In the genomic region with DNA sequence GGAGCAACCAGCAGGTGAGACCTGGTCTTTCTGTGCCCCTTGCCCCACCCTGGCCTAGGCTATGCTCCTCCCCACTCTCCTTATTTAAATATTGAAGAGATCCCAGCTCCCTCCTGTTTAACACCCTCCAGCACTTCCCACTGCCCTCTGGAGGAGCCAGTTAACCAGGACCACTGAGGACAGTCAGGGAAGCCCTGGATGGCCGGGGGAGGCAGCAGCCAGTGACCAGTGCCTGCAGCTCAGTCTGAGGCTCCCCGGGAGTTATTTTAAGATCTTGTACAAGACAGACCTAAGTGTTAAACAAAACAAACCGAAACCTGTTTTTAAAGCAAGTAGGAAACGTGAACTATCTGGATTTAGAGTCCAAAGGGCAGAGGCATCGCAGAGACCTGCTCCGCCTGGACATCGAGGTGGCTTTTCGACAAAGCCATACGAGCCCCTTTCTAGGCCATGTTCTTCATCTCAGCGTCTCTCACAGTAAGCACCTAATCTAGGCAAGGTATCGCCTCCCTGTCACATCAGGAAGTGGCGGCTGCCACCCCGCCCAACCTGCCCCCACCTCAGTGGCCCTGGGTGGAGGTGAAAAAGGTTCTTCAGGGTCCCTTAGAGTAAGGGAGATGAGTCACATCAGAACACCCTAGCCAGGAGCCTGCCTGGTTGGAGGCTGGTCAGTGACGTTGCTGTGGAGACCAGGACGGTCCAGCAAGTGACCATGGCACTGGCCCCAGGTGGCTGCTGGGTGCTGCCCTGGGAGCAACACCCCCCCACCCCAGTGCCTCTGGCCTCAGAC, we compare ENCODE assay signal across 13 cellular contexts. TPM values are rescaled to one million over a fixed set of nuclear protein-coding genes. Genes with fewer than 3 reads are reported as not detected.
A peak's percentile ranks its signal among the peaks of the same experiment; 100 is the strongest.
DNase-seq lines count a peak whose midpoint lies in the region; ATAC-seq and TF ChIP-seq lines count a peak whose summit lies in the region.
"Had no signal": no experiment of that assay in that cellular context is flagged by ENCODE, and none has a peak within 500 bp of the region (broad histone marks: within the 10 kb centered on the region; RNA-seq: fewer than 3 reads in every experiment).

No MANE protein-coding gene starts in this region.

- no peaks in the 10 kb centered on the region for H3K36me3 ChIP-seq in liver (ENCODE audit: control insufficient read depth in 4 of 4, insufficient read depth in 3 of 4, low read depth in 1 of 4, low read length in 3 of 4)
- no peaks in the 10 kb centered on the region for H3K36me3 ChIP-seq in transverse colon
- H3K36me3 ChIP-seq in brain microvascular endothelial cell (replicated peaks), result no peaks in the 10 kb centered on the region

- H3K4me3 Mint-ChIP-seq in activated naive CD8-positive, alpha-beta T cell treated with anti-CD3 and anti-CD28 coated beads, Interleukin-2, amount 10 ng/mL, durations not matched to agents 7 days and 5 days, result no peak overlapping the region
- H3K4me3 Mint-ChIP-seq in activated naive CD8-positive, alpha-beta T cell treated with anti-CD3 and anti-CD28 coated beads, Interleukin-2, amount 50 U/mL, for 24 hours, result no peak overlapping the region

- H3K4me1 ChIP-seq in liver (ENCODE audit: control insufficient read depth in 4 of 4, insufficient read depth in 4 of 4, low read length in 3 of 4) (peaks cover 16 to 61% (median 45%) of the 10 kb centered on the region in 4 donors), transverse colon (peaks cover 3 to 36% (median 26%) of the 10 kb centered on the region in 4 donors)

- no peak for DNase-seq in activated naive CD8-positive, alpha-beta T cell treated with anti-CD3 and anti-CD28 coated beads, Interleukin-2, amount 10 ng/mL, durations not matched to agents 7 days and 5 days
- DNase-seq in activated naive CD8-positive, alpha-beta T cell treated with anti-CD3 and anti-CD28 coated beads, Interleukin-2, amount 50 U/mL, for 24 hours, result no peak
- peak; percentile 12 for DNase-seq in activated CD8-positive, alpha-beta memory T cell treated with anti-CD3 and anti-CD28 coated beads, Interleukin-2, amount 50 U/mL, for 1 hour (ENCODE audit: extremely low read depth)
- DNase-seq in transverse colon (no peak), NCI-H146 (lab: John Stamatoyannopoulos, UW) (no peak), brain microvascular endothelial cell (no peak)
- DNase-seq: DMS79 treated with DMSO at 0.1 percent for 48 hours, KBM-7, NCI-H1417 treated with DMSO at 0.1 percent for 48 hours, NCI-H524 treated with DMSO at 0.1 percent for 48 hours, T-helper 9 cell had no signal

- peaks cover 17% of the 10 kb centered on the region for H3K4me1 Mint-ChIP-seq in activated naive CD8-positive, alpha-beta T cell treated with anti-CD3 and anti-CD28 coated beads, Interleukin-2, amount 10 ng/mL, durations not matched to agents 7 days and 5 days
- peaks cover 34% of the 10 kb centered on the region for H3K4me1 Mint-ChIP-seq in activated naive CD8-positive, alpha-beta T cell treated with anti-CD3 and anti-CD28 coated beads, Interleukin-2, amount 50 U/mL, for 24 hours

- H3K36me3 Mint-ChIP-seq in activated naive CD8-positive, alpha-beta T cell treated with anti-CD3 and anti-CD28 coated beads, Interleukin-2, amount 10 ng/mL, durations not matched to agents 7 days and 5 days, result peaks cover 3% of the 10 kb centered on the region
- peaks cover under 1% of the 10 kb centered on the region for H3K36me3 Mint-ChIP-seq in activated naive CD8-positive, alpha-beta T cell treated with anti-CD3 and anti-CD28 coated beads, Interleukin-2, amount 50 U/mL, for 24 hours (ENCODE audit: low read depth)

- no peak for TF ChIP-seq EP300 in transverse colon (IDR thresholded peaks at IDR 0.05; ENCODE audit: low read depth)

- no peak for TF ChIP-seq RAD21 in liver (IDR thresholded peaks at IDR 0.05)

- no peaks in the 10 kb centered on the region for H3K9me3 ChIP-seq in liver (ENCODE audit: control insufficient read depth in 4 of 4, low read length in 3 of 4)
- H3K9me3 ChIP-seq in transverse colon, result no peaks in the 10 kb centered on the region

- WGBS in liver, result 42% methylated on average over 15 of the region's 15 CpGs
- 56 to 70% methylated on average over 8 to 15 of the region's 15 CpGs for WGBS in transverse colon (ENCODE audit: low coverage in 1 of 2), 2 donors

- H3K4me3 ChIP-seq in liver (ENCODE audit: low read depth in 1 of 3, low read length in 3 of 3), result no peak overlapping the region
- no peak overlapping the region for H3K4me3 ChIP-seq in transverse colon
- no peak overlapping the region for H3K4me3 ChIP-seq in brain microvascular endothelial cell (ENCODE audit: low read depth, low read length)

- in situ Hi-C loops in transverse colon (cut with MboI; ENCODE audit: low pct_ligation_motif_present in 1 of 4, low pct_unique_long_range_greater_than_20kb in 1 of 4, low sequenced_read_pairs in 3 of 4), result no loop called here
- in situ Hi-C loops in brain microvascular endothelial cell (cut with HindIII; ENCODE audit: low pct_ligation_motif_present, low sequenced_read_pairs), result no loop called here

- TF ChIP-seq CTCF in liver (IDR thresholded peaks at IDR 0.05; ENCODE audit: low read depth, low read length, missing input control) (no peak), transverse colon (IDR thresholded peaks at IDR 0.05) (no peak), brain microvascular endothelial cell (IDR thresholded peaks at IDR 0.05; ENCODE audit: low read depth, low read length, missing control alignments) (no peak)

- peaks cover 18% of the 10 kb centered on the region for H3K27me3 Mint-ChIP-seq in activated naive CD8-positive, alpha-beta T cell treated with anti-CD3 and anti-CD28 coated beads, Interleukin-2, amount 10 ng/mL, durations not matched to agents 7 days and 5 days
- peaks cover 9% of the 10 kb centered on the region for H3K27me3 Mint-ChIP-seq in activated naive CD8-positive, alpha-beta T cell treated with anti-CD3 and anti-CD28 coated beads, Interleukin-2, amount 50 U/mL, for 24 hours

- ATAC-seq in activated naive CD8-positive, alpha-beta T cell treated with anti-CD3 and anti-CD28 coated beads, Interleukin-2, amount 10 ng/mL, durations not matched to agents 7 days and 5 days (ENCODE audit: low read depth), result peak; percentile 20
- no peak for ATAC-seq in activated naive CD8-positive, alpha-beta T cell treated with anti-CD3 and anti-CD28 coated beads, Interleukin-2, amount 50 U/mL, for 24 hours
- ATAC-seq in GM19463 (IDR thresholded peaks at IDR 0.05; ENCODE audit: unreplicated experiment), result no peak

- intact Hi-C loops in transverse colon (cut with DNase I; ENCODE audit: low total_unique reads), result no loop called here

- POLR2A ChIA-PET in activated naive CD8-positive, alpha-beta T cell treated with anti-CD3 and anti-CD28 coated beads, Interleukin-2, amount 10 ng/mL, durations not matched to agents 7 days and 5 days (lab: Charles Lee), result no interaction called here

- H3K27ac Mint-ChIP-seq in activated naive CD8-positive, alpha-beta T cell treated with anti-CD3 and anti-CD28 coated beads, Interleukin-2, amount 10 ng/mL, durations not matched to agents 7 days and 5 days, result no peak overlapping the region
- no peak overlapping the region for H3K27ac Mint-ChIP-seq in activated naive CD8-positive, alpha-beta T cell treated with anti-CD3 and anti-CD28 coated beads, Interleukin-2, amount 50 U/mL, for 24 hours

- peak overlapping the region; percentile 69 to 86 for H3K27ac ChIP-seq in liver (ENCODE audit: low read depth in 1 of 2, low read length in 2 of 2)
- peak overlapping the region in 3 of 4 donors; percentile 5 to 59 (median 43) for H3K27ac ChIP-seq in transverse colon
- H3K27ac ChIP-seq in brain microvascular endothelial cell, result no peak overlapping the region

- peak overlapping the region in 1 of 2 donors; percentile 50 for H3K9ac ChIP-seq in liver (ENCODE audit: low read depth in 1 of 2, low read length in 2 of 2)

- H3K9me3 Mint-ChIP-seq in activated naive CD8-positive, alpha-beta T cell treated with anti-CD3 and anti-CD28 coated beads, Interleukin-2, amount 10 ng/mL, durations not matched to agents 7 days and 5 days, result peaks cover 4% of the 10 kb centered on the region
- peaks cover 2% of the 10 kb centered on the region for H3K9me3 Mint-ChIP-seq in activated naive CD8-positive, alpha-beta T cell treated with anti-CD3 and anti-CD28 coated beads, Interleukin-2, amount 50 U/mL, for 24 hours

- TF ChIP-seq POLR2A in transverse colon (IDR thresholded peaks at IDR 0.05), result no peak

- H3K27me3 ChIP-seq in liver (ENCODE audit: control insufficient read depth in 4 of 4, insufficient read depth in 4 of 4, low read length in 3 of 4), result no peaks in the 10 kb centered on the region
- H3K27me3 ChIP-seq in transverse colon, result peaks cover 8% of the 10 kb centered on the region
- H3K27me3 ChIP-seq in brain microvascular endothelial cell (replicated peaks), result no peaks in the 10 kb centered on the region

TF ChIP-seq in liver, 16 proteins besides CTCF, POLR2A, EP300 and RAD21:
- TF ChIP-seq, protein P1, sequence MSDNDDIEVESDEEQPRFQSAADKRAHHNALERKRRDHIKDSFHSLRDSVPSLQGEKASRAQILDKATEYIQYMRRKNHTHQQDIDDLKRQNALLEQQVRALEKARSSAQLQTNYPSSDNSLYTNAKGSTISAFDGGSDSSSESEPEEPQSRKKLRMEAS (IDR thresholded peaks at IDR 0.05), result no peak
- TF ChIP-seq RXRA (IDR thresholded peaks at IDR 0.05), result peak; percentile 19 to 35
- TF ChIP-seq HNF4A (conservative IDR thresholded peaks at IDR 0.05), result peak; percentile 91 to 93
- TF ChIP-seq, protein P2, sequence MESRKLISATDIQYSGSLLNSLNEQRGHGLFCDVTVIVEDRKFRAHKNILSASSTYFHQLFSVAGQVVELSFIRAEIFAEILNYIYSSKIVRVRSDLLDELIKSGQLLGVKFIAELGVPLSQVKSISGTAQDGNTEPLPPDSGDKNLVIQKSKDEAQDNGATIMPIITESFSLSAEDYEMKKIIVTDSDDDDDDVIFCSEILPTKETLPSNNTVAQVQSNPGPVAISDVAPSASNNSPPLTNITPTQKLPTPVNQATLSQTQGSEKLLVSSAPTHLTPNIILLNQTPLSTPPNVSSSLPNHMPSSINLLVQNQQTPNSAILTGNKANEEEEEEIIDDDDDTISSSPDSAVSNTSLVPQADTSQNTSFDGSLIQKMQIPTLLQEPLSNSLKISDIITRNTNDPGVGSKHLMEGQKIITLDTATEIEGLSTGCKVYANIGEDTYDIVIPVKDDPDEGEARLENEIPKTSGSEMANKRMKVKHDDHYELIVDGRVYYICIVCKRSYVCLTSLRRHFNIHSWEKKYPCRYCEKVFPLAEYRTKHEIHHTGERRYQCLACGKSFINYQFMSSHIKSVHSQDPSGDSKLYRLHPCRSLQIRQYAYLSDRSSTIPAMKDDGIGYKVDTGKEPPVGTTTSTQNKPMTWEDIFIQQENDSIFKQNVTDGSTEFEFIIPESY (IDR thresholded peaks at IDR 0.05), result no peak
- TF ChIP-seq HNF4G (IDR thresholded peaks at IDR 0.05), result peak; percentile 66
- TF ChIP-seq FOXA2 (IDR thresholded peaks at IDR 0.05), result no peak
- peak; percentile 97 for TF ChIP-seq SP1 (IDR thresholded peaks at IDR 0.05)
- no peak for TF ChIP-seq TAF1 (conservative IDR thresholded peaks at IDR 0.05)

RNA-seq across cellular contexts. Expression of gene TRMU, which starts 35.3 kb away (rescaled TPM):
- 10 to 100 TPM; 76.3 to 86.4 TPM for total RNA-seq in activated naive CD8-positive, alpha-beta T cell treated with anti-CD3 and anti-CD28 coated beads, Interleukin-2, amount 10 ng/mL, durations not matched to agents 7 days and 5 days
- 10 to 100 TPM; 14.3 to 34.4 TPM for total RNA-seq in liver
- polyA plus RNA-seq in liver, result 10 to 100 TPM; 18.1 to 19.2 TPM
- total RNA-seq in transverse colon, result 10 to 100 TPM; 33.7 to 90.0 (median 38.5) TPM
